8 cellular contexts compared by ENCODE assay signal in genomic region chr7:155533827-155534690, GRCh38. TPM values are rescaled to one million over a fixed set of nuclear protein-coding genes. Genes with fewer than 3 reads are reported as not detected.
DNase-seq lines count a peak whose midpoint lies in the region; ATAC-seq and TF ChIP-seq lines count a peak whose summit lies in the region.

No MANE protein-coding gene starts in this region.

- peaks cover 13% of the 10 kb centered on the region for H3K27me3 ChIP-seq in GM06990 (replicated peaks; ENCODE audit: control insufficient read depth, insufficient read depth, low read length)
- no peaks in the 10 kb centered on the region for H3K27me3 ChIP-seq in SU-DHL-6 (ENCODE audit: low read length)
- H3K27me3 ChIP-seq in osteoblast (ENCODE audit: insufficient read depth, low read length), result peaks cover 48% of the 10 kb centered on the region
- H3K27me3 ChIP-seq in esophagus squamous epithelium, result peaks cover 10 to 98% (median 17%) of the 10 kb centered on the region in 4 donors

- H3K9ac ChIP-seq in SU-DHL-6 (ENCODE audit: low read length), result no peak overlapping the region

- no peak overlapping the region for H2AFZ ChIP-seq in SU-DHL-6 (ENCODE audit: low read depth, low read length, severe bottlenecking)
- H2AFZ ChIP-seq in osteoblast (ENCODE audit: low read length), result no peak overlapping the region

- 26 to 35% methylated on average over 9 to 12 of the region's 27 CpGs for WGBS in esophagus squamous epithelium, 2 donors

- intact Hi-C loops in esophagus squamous epithelium (cut with DNase I), result no loop called here

- TF ChIP-seq POLR2A in esophagus squamous epithelium (IDR thresholded peaks at IDR 0.05), result no peak

- H3K4me1 ChIP-seq in osteoblast (ENCODE audit: insufficient read depth, low read length) (peaks cover 4% of the 10 kb centered on the region), esophagus squamous epithelium (peaks cover 0 to 23% (median 7%) of the 10 kb centered on the region in 3 donors)

- TF ChIP-seq CTCF in GM06990 (IDR thresholded peaks at IDR 0.05; ENCODE audit: insufficient read depth, low read length, poor library complexity, severe bottlenecking) (peak; percentile 83), SU-DHL-6 (IDR thresholded peaks at IDR 0.05; ENCODE audit: insufficient read depth, low read length, poor library complexity, severe bottlenecking) (peak; percentile 56), epithelial cell of esophagus (IDR thresholded peaks at IDR 0.05; ENCODE audit: insufficient read depth, low read depth, low read length, missing control alignments) (peak; percentile 37), osteoblast (IDR thresholded peaks at IDR 0.05; ENCODE audit: extremely low read depth, low read depth, low read length) (peak; percentile 41), esophagus squamous epithelium (IDR thresholded peaks at IDR 0.05) (peak in 3 of 6 experiments; percentile 17 to 35 (median 18))

- no peak overlapping the region for H3K4me3 ChIP-seq in GM06990 (replicated peaks; ENCODE audit: low read depth, low read length)
- no peak overlapping the region for H3K4me3 ChIP-seq in SU-DHL-6 (ENCODE audit: insufficient read depth, low read length, poor library complexity, severe bottlenecking)
- no peak overlapping the region for H3K4me3 ChIP-seq in epithelial cell of esophagus (ENCODE audit: low read length)
- no peak overlapping the region for H3K4me3 ChIP-seq in osteoblast (ENCODE audit: insufficient read depth, low read length)
- peak overlapping the region in 2 of 4 donors; percentile 22 to 48 for H3K4me3 ChIP-seq in esophagus squamous epithelium

- no peak overlapping the region for H3K4me2 ChIP-seq in SU-DHL-6 (ENCODE audit: low read depth, low read length, poor library complexity, severe bottlenecking)
- peak overlapping the region; percentile 45 for H3K4me2 ChIP-seq in osteoblast (ENCODE audit: insufficient read depth, low read length)

- no peak overlapping the region for H3K27ac ChIP-seq in SU-DHL-6 (ENCODE audit: low read depth, low read length)
- H3K27ac ChIP-seq in osteoblast (ENCODE audit: low read depth, low read length), result no peak overlapping the region
- no peak overlapping the region for H3K27ac ChIP-seq in esophagus squamous epithelium

- DNase-seq in GM06990 (ENCODE audit: extremely low read depth, insufficient read length) (peak; percentile 48), epithelial cell of esophagus (ENCODE audit: low read depth) (no peak), osteoblast (ENCODE audit: insufficient read length, low spot score, missing footprints) (peak; percentile 90), esophagus squamous epithelium (lab: John Stamatoyannopoulos, UW) (no peak)
- DNase-seq in effector CD8-positive, alpha-beta T cell (lab: John Stamatoyannopoulos, UW), result no peak

- ATAC-seq in HG03432 (IDR thresholded peaks at IDR 0.05; ENCODE audit: unreplicated experiment), result peak; percentile 60
- ATAC-seq in HG02884 (IDR thresholded peaks at IDR 0.05; ENCODE audit: unreplicated experiment), result no peak

- H3K79me2 ChIP-seq in SU-DHL-6 (ENCODE audit: insufficient read depth, low read length), result no peaks in the 10 kb centered on the region
- H3K79me2 ChIP-seq in osteoblast (ENCODE audit: insufficient read depth, low read length), result no peaks in the 10 kb centered on the region

- H3K9me3 ChIP-seq in SU-DHL-6 (ENCODE audit: insufficient read depth, low read length), result no peaks in the 10 kb centered on the region
- no peaks in the 10 kb centered on the region for H3K9me3 ChIP-seq in osteoblast (ENCODE audit: low read depth, low read length)
- no peaks in the 10 kb centered on the region for H3K9me3 ChIP-seq in esophagus squamous epithelium

- no peaks in the 10 kb centered on the region for H3K36me3 ChIP-seq in GM06990 (ENCODE audit: control insufficient read depth, insufficient read depth, low read length)
- no peaks in the 10 kb centered on the region for H3K36me3 ChIP-seq in SU-DHL-6 (ENCODE audit: low read length)
- no peaks in the 10 kb centered on the region for H3K36me3 ChIP-seq in osteoblast (ENCODE audit: insufficient read depth, low read length)
- no peaks in the 10 kb centered on the region for H3K36me3 ChIP-seq in esophagus squamous epithelium

- H3K9me2 ChIP-seq in SU-DHL-6 (replicated peaks; ENCODE audit: insufficient read depth, low read length), result no peaks in the 10 kb centered on the region

- no peaks in the 10 kb centered on the region for H3F3A ChIP-seq in SU-DHL-6 (ENCODE audit: insufficient read depth)

- H4K20me1 ChIP-seq in SU-DHL-6 (ENCODE audit: low read depth, low read length) (no peaks in the 10 kb centered on the region), osteoblast (ENCODE audit: insufficient read depth, low read length) (no peaks in the 10 kb centered on the region)

RNA-seq across cellular contexts. Expression of gene CNPY1, which starts 12.3 kb away (rescaled TPM):
- not detected in 2 replicates for total RNA-seq in osteoblast
- total RNA-seq in esophagus squamous epithelium, result not detected

Comparison
In these comparisons a context has a peak if more than half of its experiments do, and no peak if none do; other contexts are left out.
1. DNase-seq: peak in GM06990 (single experiment) and osteoblast (single experiment); none in epithelial cell of esophagus (single experiment), effector CD8-positive, alpha-beta T cell (single experiment) and esophagus squamous epithelium (single experiment).